11 cellular contexts compared by ENCODE assay signal in the genomic region with DNA sequence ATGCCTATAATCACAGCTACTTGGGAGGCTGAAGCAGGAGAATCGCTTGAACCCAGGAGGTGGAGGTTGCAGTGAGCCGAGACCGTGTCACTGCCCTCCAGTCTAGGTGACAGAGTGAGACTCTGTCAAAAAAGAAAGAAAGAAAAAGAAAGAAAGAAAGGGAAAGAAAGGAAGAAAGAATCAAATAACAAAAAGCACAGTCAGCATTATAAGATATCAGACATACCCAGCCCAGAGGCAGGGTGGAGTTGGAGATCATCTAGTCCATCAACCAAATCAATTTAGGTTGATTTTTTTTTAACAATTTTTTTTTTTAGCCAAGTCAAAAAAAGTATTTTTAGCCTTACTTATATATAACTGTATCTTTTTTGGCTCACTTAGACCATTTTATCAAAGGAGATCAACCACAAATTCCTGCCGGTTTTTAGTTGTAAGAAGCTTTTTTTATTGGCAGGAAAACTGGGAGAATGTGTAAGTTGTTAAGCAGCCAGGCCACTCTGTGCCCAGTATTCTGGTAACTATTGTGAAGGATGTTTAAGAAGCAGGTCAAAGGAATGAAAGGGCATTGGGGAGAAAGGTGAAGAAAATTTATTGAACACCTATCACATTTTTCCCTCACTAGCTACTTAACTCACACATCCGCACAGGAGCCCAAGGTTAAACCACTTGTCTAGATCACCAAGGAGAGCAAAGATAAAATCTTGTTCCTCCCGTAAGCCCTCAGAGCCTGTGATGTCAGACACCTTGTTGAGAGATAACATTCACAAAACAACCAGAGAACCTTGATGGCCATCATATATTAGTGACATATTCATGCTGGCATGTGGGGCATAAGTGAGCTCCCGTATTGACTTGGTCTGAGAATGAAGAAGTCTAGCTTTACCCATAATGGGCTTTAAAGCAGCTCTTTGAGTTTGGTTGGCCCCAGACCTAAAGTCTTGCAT.
DNase-seq lines count a peak whose midpoint lies in the region; ATAC-seq and TF ChIP-seq lines count a peak whose summit lies in the region.
"Had no signal": no experiment of that assay in that cellular context is flagged by ENCODE, and none has a peak within 500 bp of the region (broad histone marks: within the 10 kb centered on the region; RNA-seq: fewer than 3 reads in every experiment).

No MANE protein-coding gene starts in this region.

- TF ChIP-seq POLR2A in GM18505 (IDR thresholded peaks at IDR 0.05; ENCODE audit: borderline replicate concordance, extremely low read depth, insufficient read depth, insufficient read length), result no peak

- DNase-seq in EL (peak; percentile 64), amniotic stem cell (lab: John Stamatoyannopoulos, UW) (peak; percentile 25), fibroblast of the conjunctiva (ENCODE audit: low read depth) (peak; percentile 27), RWPE1 (ENCODE audit: low spot score) (no peak)
- DNase-seq in NK-92 treated with Interleukin-12 subunit alpha and Interleukin-12 subunit beta, amount 100 ng/mL, for 24 hours (lab: John Stamatoyannopoulos, UW), result no peak
- DNase-seq: MG63; naive thymus-derived CD8-positive, alpha-beta T cell had no signal

- ATAC-seq in GM18505 (IDR thresholded peaks at IDR 0.05; ENCODE audit: unreplicated experiment) (no peak), GM21526 (IDR thresholded peaks at IDR 0.05; ENCODE audit: low FRiP score, unreplicated experiment) (no peak)
- ATAC-seq: naive thymus-derived CD8-positive, alpha-beta T cell; Panc1 had no signal

- H3K4me1 ChIP-seq in skeletal muscle tissue (ENCODE audit: control insufficient read depth in 3 of 3, insufficient read depth in 3 of 3, low read length in 3 of 3), result peaks cover 11 to 19% (median 12%) of the 10 kb centered on the region in 3 donors

- no peak overlapping the region for H3K9ac ChIP-seq in skeletal muscle tissue (ENCODE audit: low read depth in 1 of 3, low read length in 3 of 3)

- no peak overlapping the region for H3K4me3 ChIP-seq in skeletal muscle tissue (ENCODE audit: low read length in 3 of 3)

- TF ChIP-seq CTCF in RWPE1 (conservative IDR thresholded peaks at IDR 0.05; ENCODE audit: low read depth), result no peak

- CTCF ChIA-PET in RWPE1 (lab: Yijun Ruan, JAX), result interaction anchor here (0.6 to 0.7 kb wide), 3 partner anchors 13 to 25 kb away, joined by 3 to 6 read pairs (median 5); no protein-coding TSS in a partner anchor

- no peaks in the 10 kb centered on the region for H3K9me3 ChIP-seq in skeletal muscle tissue (ENCODE audit: control insufficient read depth in 3 of 3, low read length in 3 of 3)
- H3K9me3 ChIP-seq: MG63 had no signal

- no peaks in the 10 kb centered on the region for H3K36me3 ChIP-seq in skeletal muscle tissue (ENCODE audit: control insufficient read depth in 3 of 3, insufficient read depth in 3 of 3, low read length in 3 of 3)
- H3K36me3 ChIP-seq: MG63 had no signal

- no peaks in the 10 kb centered on the region for H3K27me3 ChIP-seq in skeletal muscle tissue (ENCODE audit: control insufficient read depth in 3 of 3, insufficient read depth in 3 of 3, low read length in 3 of 3)
- H3K27me3 ChIP-seq: MG63 had no signal

- POLR2A ChIA-PET in RWPE1 (lab: Yijun Ruan, JAX; ENCODE audit: low non-redundant PET), result no interaction called here

- H3K27ac ChIP-seq in skeletal muscle tissue (ENCODE audit: low read depth, low read length), result peak overlapping the region; percentile 80
- H3K27ac ChIP-seq in RWPE1, result no peak overlapping the region

Comparison
In these comparisons a context has a peak if more than half of its experiments do, and no peak if none do; other contexts are left out.
1. DNase-seq: peak in EL (single experiment), amniotic stem cell (single experiment) and fibroblast of the conjunctiva (single experiment); none in NK-92 treated with Interleukin-12 subunit alpha and Interleukin-12 subunit beta, amount 100 ng/mL, for 24 hours (single experiment) and RWPE1 (single experiment).